Comparison of ENCODE assay signal across 12 cellular contexts in the genomic region with DNA sequence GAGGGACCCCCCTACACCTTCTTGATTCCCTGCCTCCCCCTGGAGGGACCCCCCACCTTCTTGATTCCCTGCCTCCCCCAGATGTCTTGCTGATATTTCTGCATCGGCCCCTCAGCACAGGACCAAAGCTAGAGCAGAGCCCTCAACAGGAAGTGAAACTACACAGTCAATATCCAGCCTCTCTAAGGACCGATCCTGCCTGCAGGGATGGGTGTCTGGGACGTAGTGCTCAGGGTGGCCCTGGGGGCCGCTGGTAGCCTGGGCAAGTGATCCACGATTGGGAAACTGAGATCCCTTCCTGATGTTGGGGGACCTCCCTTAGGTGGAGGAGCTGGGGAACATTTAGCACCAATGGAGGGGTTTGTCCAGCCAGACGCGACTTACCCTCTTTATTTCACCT. TPM values are rescaled to one million over a fixed set of nuclear protein-coding genes. Genes with fewer than 3 reads are reported as not detected.
DNase-seq lines count a peak whose midpoint lies in the region; ATAC-seq lines count a peak whose summit lies in the region.
"Had no signal": no experiment of that assay in that cellular context is flagged by ENCODE, and none has a peak within 500 bp of the region (broad histone marks: within the 10 kb centered on the region; RNA-seq: fewer than 3 reads in every experiment).

No MANE protein-coding gene starts in this region.

- H3K9me3 Mint-ChIP-seq in activated T-cell treated with anti-CD3 and anti-CD28 coated beads, Interleukin-2, amount 50 U/mL, for 4 hours, result no peaks in the 10 kb centered on the region
- no peaks in the 10 kb centered on the region for H3K9me3 Mint-ChIP-seq in stimulated activated naive CD8-positive, alpha-beta T cell treated with anti-CD3 and anti-CD28 coated beads, Interleukin-15, Interleukin-2, amounts not matched to agents 100 ng/mL and 50 ng/mL, for 24 hours

- peak overlapping the region; percentile 61 for H3K27ac Mint-ChIP-seq in stimulated activated naive CD8-positive, alpha-beta T cell treated with anti-CD3 and anti-CD28 coated beads, Interleukin-15, Interleukin-2, amounts not matched to agents 100 ng/mL and 50 ng/mL, for 24 hours

- H3K4me1 Mint-ChIP-seq in activated T-cell treated with anti-CD3 and anti-CD28 coated beads, Interleukin-2, amount 50 U/mL, for 4 hours (ENCODE audit: low read depth), result peaks cover 12% of the 10 kb centered on the region
- peaks cover 9% of the 10 kb centered on the region for H3K4me1 Mint-ChIP-seq in stimulated activated naive CD8-positive, alpha-beta T cell treated with anti-CD3 and anti-CD28 coated beads, Interleukin-15, Interleukin-2, amounts not matched to agents 100 ng/mL and 50 ng/mL, for 24 hours (ENCODE audit: low read depth)

- no peaks in the 10 kb centered on the region for H3K36me3 Mint-ChIP-seq in activated T-cell treated with anti-CD3 and anti-CD28 coated beads, Interleukin-2, amount 50 U/mL, for 4 hours (ENCODE audit: insufficient read depth)
- H3K36me3 Mint-ChIP-seq in stimulated activated naive CD8-positive, alpha-beta T cell treated with anti-CD3 and anti-CD28 coated beads, Interleukin-15, Interleukin-2, amounts not matched to agents 100 ng/mL and 50 ng/mL, for 24 hours (ENCODE audit: low read depth), result no peaks in the 10 kb centered on the region

- H3K27me3 Mint-ChIP-seq in activated T-cell treated with anti-CD3 and anti-CD28 coated beads, Interleukin-2, amount 50 U/mL, for 4 hours (ENCODE audit: low read depth), result peaks cover 3% of the 10 kb centered on the region
- H3K27me3 Mint-ChIP-seq in stimulated activated naive CD8-positive, alpha-beta T cell treated with anti-CD3 and anti-CD28 coated beads, Interleukin-15, Interleukin-2, amounts not matched to agents 100 ng/mL and 50 ng/mL, for 24 hours, result no peaks in the 10 kb centered on the region

- no peak overlapping the region for H3K4me3 Mint-ChIP-seq in activated T-cell treated with anti-CD3 and anti-CD28 coated beads, Interleukin-2, amount 50 U/mL, for 4 hours
- H3K4me3 Mint-ChIP-seq in stimulated activated naive CD8-positive, alpha-beta T cell treated with anti-CD3 and anti-CD28 coated beads, Interleukin-15, Interleukin-2, amounts not matched to agents 100 ng/mL and 50 ng/mL, for 24 hours, result no peak overlapping the region

- ATAC-seq in activated T-cell treated with anti-CD3 and anti-CD28 coated beads, Interleukin-2, amount 50 U/mL, for 4 hours, result peak; percentile 55 to 70
- ATAC-seq in HG02943 (IDR thresholded peaks at IDR 0.05; ENCODE audit: low read depth, unreplicated experiment), result peak; percentile 50
- ATAC-seq in left cardiac atrium, result no peak
- ATAC-seq in HG02981 (IDR thresholded peaks at IDR 0.05; ENCODE audit: unreplicated experiment), result no peak
- ATAC-seq in HG03039 (IDR thresholded peaks at IDR 0.05; ENCODE audit: unreplicated experiment), result no peak

- no peak for DNase-seq in activated T-cell treated with anti-CD3 and anti-CD28 coated beads, Interleukin-2, amount 50 U/mL, for 4 hours
- no peak for DNase-seq in activated T-cell treated with anti-CD3 and anti-CD28 coated beads, Interleukin-2, amount 50 U/mL, for 48 hours
- peak; percentile 59 for DNase-seq in SKM-1 treated with dmso at 0.1 percent for 144 hours (lab: John Stamatoyannopoulos, UW; ENCODE audit: unreplicated experiment)
- DNase-seq in left cardiac atrium, result no peak
- DNase-seq: ACHN; activated CD8-positive, alpha-beta memory T cell treated with anti-CD3 and anti-CD28 coated beads for 24 hours had no signal

- intact Hi-C loops in left cardiac atrium (cut with DNase I), result no loop called here

RNA-seq across cellular contexts. Expression of a gene that starts 3.9 kb away (rescaled TPM):
- total RNA-seq in activated T-cell treated with anti-CD3 and anti-CD28 coated beads, Interleukin-2, amount 50 U/mL, for 4 hours, result not detected
- 1 to 10 TPM in 1 of 2 donors, under 1 TPM in 1; 0.34 to 1.2 TPM for total RNA-seq in left cardiac atrium
- total RNA-seq: mononuclear cell, NCI-H460 had no signal

RNA-seq across cellular contexts. Expression of a gene that starts 20.9 kb away (rescaled TPM):
- 100 to 1,000 TPM; 156 to 161 (median 158) TPM for total RNA-seq in activated T-cell treated with anti-CD3 and anti-CD28 coated beads, Interleukin-2, amount 50 U/mL, for 4 hours
- 10 to 100 TPM; 58.0 to 58.8 TPM for total RNA-seq in left cardiac atrium

RNA-seq across cellular contexts. Expression of a gene that starts 54.2 kb away (rescaled TPM):
- total RNA-seq in activated T-cell treated with anti-CD3 and anti-CD28 coated beads, Interleukin-2, amount 50 U/mL, for 4 hours, result 10 to 100 TPM; 27.3 to 28.8 (median 28.5) TPM
- total RNA-seq in left cardiac atrium, result 10 to 100 TPM; 11.1 to 18.7 TPM

RNA-seq across cellular contexts. Expression of a gene that starts 56.0 kb away (rescaled TPM):
- under 1 TPM in 1 of 3 donors, not detected in 2; 0.22 TPM for total RNA-seq in activated T-cell treated with anti-CD3 and anti-CD28 coated beads, Interleukin-2, amount 50 U/mL, for 4 hours
- total RNA-seq in left cardiac atrium, result under 1 TPM in 1 of 2 donors, not detected in 1; 0.27 TPM
- total RNA-seq: NCI-H460 had no signal

Comparison
In these comparisons a context has a peak if more than half of its experiments do, and no peak if none do; other contexts are left out.
1. ATAC-seq: peak in activated T-cell treated with anti-CD3 and anti-CD28 coated beads, Interleukin-2, amount 50 U/mL, for 4 hours (2 of 2) and HG02943 (single experiment); none in left cardiac atrium (0 of 2), HG02981 (single experiment) and HG03039 (single experiment).